Comparison of ENCODE assay signal across 23 cellular contexts in genomic region chr2:133836691-133837090, GRCh38.
DNase-seq lines count a peak whose midpoint lies in the region; ATAC-seq, FAIRE-seq and TF ChIP-seq lines count a peak whose summit lies in the region.
"Had no signal": no experiment of that assay in that cellular context is flagged by ENCODE, and none has a peak within 500 bp of the region (broad histone marks: within the 10 kb centered on the region; RNA-seq: fewer than 3 reads in every experiment).

No MANE protein-coding gene starts in this region.

- H3K27ac Mint-ChIP-seq in osteocyte (ENCODE audit: unreplicated experiment) = no peak overlapping the region
- H3K27ac Mint-ChIP-seq: activated T-cell treated with anti-CD3 and anti-CD28 coated beads, Interleukin-2, amount 50 U/mL, for 24 hours; CD4-positive, alpha-beta T cell; GM23338; stimulated activated naive B cell treated with anti-CD40 and anti-IgM and Interleukin-4, amounts not matched to agents 10 μg/mL and 1 μg/mL and 100 μg/mL, for 72 hours had no signal

- H3K36me3 ChIP-seq in bronchial epithelial cell (ENCODE audit: control insufficient read depth, insufficient read depth, low read length) = no peaks in the 10 kb centered on the region

- H3K27me3 Mint-ChIP-seq in osteocyte (ENCODE audit: unreplicated experiment) = no peaks in the 10 kb centered on the region
- H3K27me3 Mint-ChIP-seq: activated T-cell treated with anti-CD3 and anti-CD28 coated beads, Interleukin-2, amount 50 U/mL, for 24 hours; CD4-positive, alpha-beta T cell; stimulated activated naive B cell treated with anti-CD40 and anti-IgM and Interleukin-4, amounts not matched to agents 10 μg/mL and 1 μg/mL and 100 μg/mL, for 72 hours had no signal

- H3K27me3 ChIP-seq in bronchial epithelial cell (ENCODE audit: control insufficient read depth, insufficient read depth, low read length) = no peaks in the 10 kb centered on the region
- H3K27me3 ChIP-seq: dorsolateral prefrontal cortex had no signal

- peak; percentile 75 for DNase-seq in ELR (ENCODE audit: low read depth)
- DNase-seq in bronchial epithelial cell (ENCODE audit: low read depth) = peak; percentile 13
- peak; percentile 54 for DNase-seq in osteocyte (ENCODE audit: extremely low spot score, unreplicated experiment)
- DNase-seq in mesenteric fat pad (ENCODE audit: low spot score) = no peak
- DNase-seq in NCI-H146 treated with DMSO at 0.1 percent for 48 hours (lab: John Stamatoyannopoulos, UW; ENCODE audit: unreplicated experiment) = no peak
- DNase-seq in NCI-H2081 treated with DMSO at 0.1 percent for 48 hours (lab: John Stamatoyannopoulos, UW) = no peak
- DNase-seq: activated CD4-positive, alpha-beta T cell treated with anti-CD3 and anti-CD28 coated beads for 1 hour; activated naive CD4-positive, alpha-beta T cell treated with Interleukin-2 at 50 U/mL for 16 hours; activated T-cell treated with anti-CD3 and anti-CD28 coated beads, Interleukin-2, amount 50 U/mL, for 24 hours; CD4-positive, alpha-beta T cell; dorsolateral prefrontal cortex; KG1; left ventricle myocardium superior; NCI-H187; psoas muscle; SHP77; small intestine; stimulated activated CD4-positive, alpha-beta T cell treated with anti-CD3 and anti-CD28 coated beads, Interleukin-2, amount 100 ng/mL, for 24 hours; stimulated activated naive B cell treated with anti-CD40 and anti-IgM and Interleukin-4, amounts not matched to agents 10 μg/mL and 1 μg/mL and 100 μg/mL, for 72 hours had no signal

- peak; percentile 10 for ATAC-seq in HG03442 (IDR thresholded peaks at IDR 0.05; ENCODE audit: unreplicated experiment)
- ATAC-seq: GM23338, left ventricle myocardium superior, psoas muscle had no signal

- TF ChIP-seq CTCF in bronchial epithelial cell (IDR thresholded peaks at IDR 0.05; ENCODE audit: insufficient read depth, low read length, severe bottlenecking) (no peak), osteocyte (IDR thresholded peaks at IDR 0.05) (no peak)

- H3K9me3 Mint-ChIP-seq in osteocyte (ENCODE audit: unreplicated experiment) = no peaks in the 10 kb centered on the region
- H3K9me3 Mint-ChIP-seq: activated T-cell treated with anti-CD3 and anti-CD28 coated beads, Interleukin-2, amount 50 U/mL, for 24 hours; CD4-positive, alpha-beta T cell; stimulated activated naive B cell treated with anti-CD40 and anti-IgM and Interleukin-4, amounts not matched to agents 10 μg/mL and 1 μg/mL and 100 μg/mL, for 72 hours had no signal

- H3K36me3 Mint-ChIP-seq in osteocyte (ENCODE audit: unreplicated experiment) = no peaks in the 10 kb centered on the region
- H3K36me3 Mint-ChIP-seq: stimulated activated naive B cell treated with anti-CD40 and anti-IgM and Interleukin-4, amounts not matched to agents 10 μg/mL and 1 μg/mL and 100 μg/mL, for 72 hours had no signal

- FAIRE-seq in bronchial epithelial cell (lab: Jason Lieb, UNC) = no peak
- FAIRE-seq: GM19239, small intestine, TTC549 had no signal

- no peak overlapping the region for H3K4me3 ChIP-seq in bronchial epithelial cell (ENCODE audit: low read depth, low read length)
- H3K4me3 ChIP-seq: dorsolateral prefrontal cortex, GM23338, psoas muscle had no signal

- H3K4me3 Mint-ChIP-seq in osteocyte (ENCODE audit: unreplicated experiment) = no peak overlapping the region
- H3K4me3 Mint-ChIP-seq: activated T-cell treated with anti-CD3 and anti-CD28 coated beads, Interleukin-2, amount 50 U/mL, for 24 hours; CD4-positive, alpha-beta T cell; GM23338; stimulated activated naive B cell treated with anti-CD40 and anti-IgM and Interleukin-4, amounts not matched to agents 10 μg/mL and 1 μg/mL and 100 μg/mL, for 72 hours had no signal

- peaks cover 11% of the 10 kb centered on the region for H3K4me1 Mint-ChIP-seq in osteocyte (ENCODE audit: unreplicated experiment)
- H3K4me1 Mint-ChIP-seq: GM23338 had no signal

Comparison
In these comparisons a context has a peak if more than half of its experiments do, and no peak if none do; other contexts are left out.
1. DNase-seq: peak in ELR (single experiment), bronchial epithelial cell (single experiment) and osteocyte (single experiment); none in mesenteric fat pad (single experiment), NCI-H146 treated with DMSO at 0.1 percent for 48 hours (single experiment) and NCI-H2081 treated with DMSO at 0.1 percent for 48 hours (single experiment).